31 cellular contexts compared by ENCODE assay signal in genomic region chr2:43692428-43692994, GRCh38. TPM values are rescaled to one million over a fixed set of nuclear protein-coding genes. Genes with fewer than 3 reads are reported as not detected.
"Had no signal": no experiment of that assay in that cellular context is flagged by ENCODE, and none has a peak within 500 bp of the region (broad histone marks: within the 10 kb centered on the region; RNA-seq: fewer than 3 reads in every experiment).

No MANE protein-coding gene starts in this region.

- DNase-seq: hippocampal formation; kidney; left colon; left lung; lower lobe of right lung; mammary epithelial cell; mesenchymal stem cell; naive thymus-derived CD8-positive, alpha-beta T cell; nephron progenitor cell; occipital lobe; psoas muscle; stimulated activated CD4-positive, alpha-beta T cell treated with anti-CD3 and anti-CD28 coated beads, Interleukin-12 subunit alpha, Interleukin-12 subunit beta, amount 100 ng/mL, for 4 hours; stimulated activated CD4-positive, alpha-beta T cell treated with anti-CD3 and anti-CD28 coated beads, Interleukin-15, amount 100 ng/mL, for 24 hours; stimulated activated CD4-positive, alpha-beta T cell treated with anti-CD3 and anti-CD28 coated beads, Interleukin-2, amount 100 ng/mL, for 24 hours; stimulated activated CD4-positive, alpha-beta T cell treated with anti-CD3 and anti-CD28 coated beads, Interleukin-4, amount 100 ng/mL, for 1 hour; stimulated activated naive B cell treated with anti-CD40 and anti-IgM and Interleukin-4, amounts not matched to agents 10 μg/mL and 1 μg/mL and 100 μg/mL, for 72 hours; stimulated activated naive CD8-positive, alpha-beta T cell treated with anti-CD3 and anti-CD28 coated beads, Interleukin-15, Interleukin-2, amounts not matched to agents 100 U/mL and 50 U/mL, for 24 hours; stomach; testis; thyroid gland; transverse colon; upper lobe of right lung had no signal

- H3K79me2 ChIP-seq: parathyroid adenoma had no signal

- H3K4me1 ChIP-seq: left lung, lower lobe of right lung, neural progenitor cell, psoas muscle, right atrium auricular region, stomach, transverse colon, upper lobe of right lung had no signal

- H3K4me3 ChIP-seq: left lung, lower lobe of right lung, neural progenitor cell, psoas muscle, right atrium auricular region, skin epidermis, stomach, testis, thyroid gland, transverse colon, upper lobe of right lung had no signal

- H3K9ac ChIP-seq: neural progenitor cell, parathyroid adenoma had no signal

- H3K27me3 ChIP-seq: left lung, neural progenitor cell, right atrium auricular region, stomach, testis, thyroid gland, transverse colon, upper lobe of right lung had no signal

- H2AFZ ChIP-seq: neural progenitor cell, parathyroid adenoma had no signal

- H3K9me3 ChIP-seq: left lung, lower lobe of right lung, neutrophil, psoas muscle, right atrium auricular region, stomach, testis, thyroid gland, transverse colon, upper lobe of right lung had no signal

- H3K4me2 ChIP-seq: neural progenitor cell had no signal

- H3K36me3 ChIP-seq: left lung, lower lobe of right lung, neural progenitor cell, neutrophil, right atrium auricular region, stomach, thyroid gland, transverse colon had no signal

- ATAC-seq: left colon; left lung; lower lobe of right lung; naive thymus-derived CD8-positive, alpha-beta T cell; psoas muscle; sciatic nerve; stimulated activated naive B cell treated with anti-CD40 and anti-IgM and Interleukin-4, amounts not matched to agents 10 μg/mL and 1 μg/mL and 100 μg/mL, for 72 hours; stimulated activated naive CD8-positive, alpha-beta T cell treated with anti-CD3 and anti-CD28 coated beads, Interleukin-15, Interleukin-2, amounts not matched to agents 100 U/mL and 50 U/mL, for 24 hours; upper lobe of right lung had no signal

- FAIRE-seq: islet of Langerhans, kidney, urothelium cell line had no signal

- H3K27ac ChIP-seq: left lung, lower lobe of right lung, neural progenitor cell, neutrophil, parathyroid adenoma, psoas muscle, right atrium auricular region, skin epidermis, stomach, testis, thyroid gland, transverse colon, upper lobe of right lung had no signal

RNA-seq across cellular contexts. Expression of gene C1GALT1C1L, which starts 16.3 kb away (rescaled TPM):
- total RNA-seq: occipital lobe, osteocyte had no signal
